Comparison of ENCODE assay signal across 8 cellular contexts in the genomic region with DNA sequence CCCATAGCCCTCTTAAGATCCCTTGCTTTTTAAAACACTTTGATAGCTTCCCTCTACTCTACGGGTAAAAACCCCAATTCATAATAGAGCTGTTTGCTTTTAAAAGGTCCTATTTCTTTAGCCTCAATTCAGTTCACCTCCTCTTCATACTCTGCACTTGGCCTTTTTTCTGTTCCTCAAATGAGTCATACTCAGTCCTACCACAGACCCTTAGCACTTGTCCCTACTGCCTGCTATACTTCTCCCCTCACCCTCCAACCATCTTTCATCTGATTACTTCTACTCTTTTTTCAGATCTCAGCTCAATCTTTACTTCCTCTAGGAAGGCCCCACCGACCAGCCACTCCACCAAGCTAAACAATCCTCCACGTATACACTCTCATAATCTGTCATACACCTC. TPM values are rescaled to one million over a fixed set of nuclear protein-coding genes. Genes with fewer than 3 reads are reported as not detected.
DNase-seq lines count a peak whose midpoint lies in the region; ATAC-seq and TF ChIP-seq lines count a peak whose summit lies in the region.

No MANE protein-coding gene starts in this region.

- no peaks in the 10 kb centered on the region for H3K9me3 ChIP-seq in OCI-LY3 (ENCODE audit: insufficient read depth, low read length)
- H3K9me3 ChIP-seq in aorta (ENCODE audit: control insufficient read depth, low read length): no peaks in the 10 kb centered on the region

- peaks cover 28% of the 10 kb centered on the region for H4K20me1 ChIP-seq in OCI-LY3 (ENCODE audit: insufficient read depth, low read length)

- H3K79me2 ChIP-seq in OCI-LY3 (ENCODE audit: low read length): peaks cover 78% of the 10 kb centered on the region

- H3K27me3 ChIP-seq in OCI-LY3 (ENCODE audit: low read depth, low read length): no peaks in the 10 kb centered on the region
- H3K27me3 ChIP-seq in aorta (ENCODE audit: control insufficient read depth in 1 of 2, insufficient read depth in 2 of 2, low read length in 1 of 2): no peaks in the 10 kb centered on the region

- H2AFZ ChIP-seq in OCI-LY3 (ENCODE audit: low read depth, low read length): no peak overlapping the region

- intact Hi-C loops in aorta (cut with DNase I): no loop called here

- H3K36me3 Mint-ChIP-seq in activated naive CD4-positive, alpha-beta T cell treated with anti-CD3 and anti-CD28 coated beads, Interleukin-2, amount 10 ng/mL, durations not matched to agents 7 days and 5 days: peaks cover 34% of the 10 kb centered on the region
- H3K36me3 Mint-ChIP-seq in activated naive CD4-positive, alpha-beta T cell treated with anti-CD3 and anti-CD28 coated beads, Interleukin-2, amount 50 U/mL, for 72 hours: peaks cover 7 to 19% of the 10 kb centered on the region in 2 donors

- no peak overlapping the region for H3K4me3 Mint-ChIP-seq in activated naive CD4-positive, alpha-beta T cell treated with anti-CD3 and anti-CD28 coated beads, Interleukin-2, amount 10 ng/mL, durations not matched to agents 7 days and 5 days
- H3K4me3 Mint-ChIP-seq in stimulated activated naive CD8-positive, alpha-beta T cell treated with anti-CD3 and anti-CD28 coated beads, Interleukin-15, amount 100 ng/mL, for 72 hours: peak overlapping the region; percentile 1 to 50

- H3K4me3 ChIP-seq in OCI-LY3 (ENCODE audit: low read length) (peak overlapping the region; percentile 95), aorta (ENCODE audit: low read length in 2 of 2) (no peak overlapping the region)

- H3K4me2 ChIP-seq in OCI-LY3 (ENCODE audit: low read length): peak overlapping the region; percentile 95

- H3K4me1 ChIP-seq in OCI-LY3 (ENCODE audit: low read length) (peaks cover 50% of the 10 kb centered on the region), aorta (ENCODE audit: control insufficient read depth in 1 of 2, insufficient read depth in 2 of 2, low read length in 2 of 2) (no peaks in the 10 kb centered on the region)

- DNase-seq in activated naive CD4-positive, alpha-beta T cell treated with anti-CD3 and anti-CD28 coated beads, Interleukin-2, amount 10 ng/mL, durations not matched to agents 7 days and 5 days: no peak
- no peak for DNase-seq in activated naive CD4-positive, alpha-beta T cell treated with anti-CD3 and anti-CD28 coated beads, Interleukin-2, amount 50 U/mL, for 72 hours (ENCODE audit: low spot score in 2 of 2)
- DNase-seq in stimulated activated naive CD8-positive, alpha-beta T cell treated with anti-CD3 and anti-CD28 coated beads, Interleukin-15, amount 100 ng/mL, for 72 hours: no peak
- DNase-seq in aorta: no peak
- no peak for DNase-seq in HuH-7 (ENCODE audit: low spot score)
- no peak for DNase-seq in NCI-H1694 treated with DMSO at 0.1 percent for 48 hours (lab: John Stamatoyannopoulos, UW)

- peak overlapping the region; percentile 15 for H3K27ac Mint-ChIP-seq in activated naive CD4-positive, alpha-beta T cell treated with anti-CD3 and anti-CD28 coated beads, Interleukin-2, amount 10 ng/mL, durations not matched to agents 7 days and 5 days
- H3K27ac Mint-ChIP-seq in activated naive CD4-positive, alpha-beta T cell treated with anti-CD3 and anti-CD28 coated beads, Interleukin-2, amount 50 U/mL, for 72 hours: peak overlapping the region in 1 of 2 donors; percentile 11
- H3K27ac Mint-ChIP-seq in stimulated activated naive CD8-positive, alpha-beta T cell treated with anti-CD3 and anti-CD28 coated beads, Interleukin-15, amount 100 ng/mL, for 72 hours: no peak overlapping the region

- peak overlapping the region; percentile 94 for H3K9ac ChIP-seq in OCI-LY3 (ENCODE audit: low read length)

- no peak for ATAC-seq in activated naive CD4-positive, alpha-beta T cell treated with anti-CD3 and anti-CD28 coated beads, Interleukin-2, amount 50 U/mL, for 72 hours
- ATAC-seq in HG02943 (IDR thresholded peaks at IDR 0.05; ENCODE audit: low read depth, unreplicated experiment): peak; percentile 46
- no peak for ATAC-seq in stimulated activated naive CD8-positive, alpha-beta T cell treated with anti-CD3 and anti-CD28 coated beads, Interleukin-15, amount 100 ng/mL, for 72 hours
- ATAC-seq in aorta (ENCODE audit: low FRiP score): no peak

- no peaks in the 10 kb centered on the region for H3K9me3 Mint-ChIP-seq in activated naive CD4-positive, alpha-beta T cell treated with anti-CD3 and anti-CD28 coated beads, Interleukin-2, amount 10 ng/mL, durations not matched to agents 7 days and 5 days
- no peaks in the 10 kb centered on the region for H3K9me3 Mint-ChIP-seq in activated naive CD4-positive, alpha-beta T cell treated with anti-CD3 and anti-CD28 coated beads, Interleukin-2, amount 50 U/mL, for 72 hours
- no peaks in the 10 kb centered on the region for H3K9me3 Mint-ChIP-seq in stimulated activated naive CD8-positive, alpha-beta T cell treated with anti-CD3 and anti-CD28 coated beads, Interleukin-15, amount 100 ng/mL, for 72 hours

- peak overlapping the region; percentile 98 for H3K27ac ChIP-seq in OCI-LY3 (ENCODE audit: low read length)
- H3K27ac ChIP-seq in aorta (ENCODE audit: low read depth in 1 of 2, low read length in 2 of 2): no peak overlapping the region

- no peak for TF ChIP-seq CTCF in OCI-LY3 (IDR thresholded peaks at IDR 0.05; ENCODE audit: low read depth, low read length)

- CTCF ChIA-PET in activated naive CD4-positive, alpha-beta T cell treated with anti-CD3 and anti-CD28 coated beads, Interleukin-2, amount 10 ng/mL, durations not matched to agents 7 days and 5 days (lab: Charles Lee): interaction anchor here (1.0 to 5.8 kb wide), 7 partner anchors 8 to 77 kb away, joined by 4 to 46 read pairs (median 6); no protein-coding TSS in a partner anchor

- WGBS in aorta, 2 donors: 75 to 76% methylated on average over 3 of the region's 3 CpGs

- H3K36me3 ChIP-seq in OCI-LY3 (replicated peaks; ENCODE audit: low read depth, low read length): peaks cover 32% of the 10 kb centered on the region
- H3K36me3 ChIP-seq in aorta (ENCODE audit: control insufficient read depth in 1 of 2, insufficient read depth in 2 of 2, low read length in 1 of 2): peaks cover 0 to 8% of the 10 kb centered on the region in 2 donors

- peaks cover 35% of the 10 kb centered on the region for H3K4me1 Mint-ChIP-seq in activated naive CD4-positive, alpha-beta T cell treated with anti-CD3 and anti-CD28 coated beads, Interleukin-2, amount 10 ng/mL, durations not matched to agents 7 days and 5 days
- H3K4me1 Mint-ChIP-seq in stimulated activated naive CD8-positive, alpha-beta T cell treated with anti-CD3 and anti-CD28 coated beads, Interleukin-15, amount 100 ng/mL, for 72 hours: peaks cover 38% of the 10 kb centered on the region

- no peaks in the 10 kb centered on the region for H3K27me3 Mint-ChIP-seq in activated naive CD4-positive, alpha-beta T cell treated with anti-CD3 and anti-CD28 coated beads, Interleukin-2, amount 10 ng/mL, durations not matched to agents 7 days and 5 days
- no peaks in the 10 kb centered on the region for H3K27me3 Mint-ChIP-seq in stimulated activated naive CD8-positive, alpha-beta T cell treated with anti-CD3 and anti-CD28 coated beads, Interleukin-15, amount 100 ng/mL, for 72 hours

RNA-seq across cellular contexts. Expression of a gene that starts 2.5 kb away (rescaled TPM):
- 100 to 1,000 TPM in 1 of 2 donors, 10 to 100 TPM in 1; 70.7 to 110 TPM for total RNA-seq in activated naive CD4-positive, alpha-beta T cell treated with anti-CD3 and anti-CD28 coated beads, Interleukin-2, amount 50 U/mL, for 72 hours
- 10 to 100 TPM; 52.4 to 54.3 TPM for total RNA-seq in aorta
- polyA plus RNA-seq in aorta: 10 to 100 TPM; 21.3 to 86.8 TPM

RNA-seq across cellular contexts. Expression of a gene that starts 2.6 kb away (rescaled TPM):
- 10 to 100 TPM; 22.2 to 34.2 TPM for total RNA-seq in activated naive CD4-positive, alpha-beta T cell treated with anti-CD3 and anti-CD28 coated beads, Interleukin-2, amount 50 U/mL, for 72 hours
- total RNA-seq in aorta: 1 to 10 TPM; 1.5 to 1.9 TPM
- polyA plus RNA-seq in aorta: 1 to 10 TPM in 1 of 2 donors, under 1 TPM in 1; 0.63 to 2.9 TPM

RNA-seq across cellular contexts. Expression of a gene that starts 15.4 kb away (rescaled TPM):
- total RNA-seq in activated naive CD4-positive, alpha-beta T cell treated with anti-CD3 and anti-CD28 coated beads, Interleukin-2, amount 50 U/mL, for 72 hours: 100 to 1,000 TPM; 184 to 216 TPM
- total RNA-seq in aorta: 100 to 1,000 TPM in 1 of 2 donors, 10 to 100 TPM in 1; 93.4 to 125 TPM
- polyA plus RNA-seq in aorta: 10 to 100 TPM; 30.8 to 44.1 TPM

RNA-seq across cellular contexts. Expression of a gene that starts 17.1 kb away (rescaled TPM):
- 10 to 100 TPM; 44.9 to 62.9 TPM for total RNA-seq in activated naive CD4-positive, alpha-beta T cell treated with anti-CD3 and anti-CD28 coated beads, Interleukin-2, amount 50 U/mL, for 72 hours
- 10 to 100 TPM; 33.1 to 47.3 TPM for total RNA-seq in aorta
- 10 to 100 TPM in 1 of 2 donors, 1 to 10 TPM in 1; 9.4 to 59.7 TPM for polyA plus RNA-seq in aorta

RNA-seq across cellular contexts. Expression of a gene that starts 47.9 kb away (rescaled TPM):
- 1 to 10 TPM; 2.7 to 8.3 TPM for total RNA-seq in activated naive CD4-positive, alpha-beta T cell treated with anti-CD3 and anti-CD28 coated beads, Interleukin-2, amount 50 U/mL, for 72 hours
- total RNA-seq in aorta: 10 to 100 TPM; 21.4 to 34.2 TPM
- 10 to 100 TPM in 1 of 2 donors, 1 to 10 TPM in 1; 1.8 to 14.1 TPM for polyA plus RNA-seq in aorta

Comparison
In these comparisons a context has a peak if more than half of its experiments do, and no peak if none do; other contexts are left out.
1. RNA of a gene that starts 2.6 kb away (total RNA-seq): 22.2 to 34.2 TPM in activated naive CD4-positive, alpha-beta T cell treated with anti-CD3 and anti-CD28 coated beads, Interleukin-2, amount 50 U/mL, for 72 hours; 1.5 to 1.9 TPM in aorta; every median in the first group is over 4 times any median in the second.